Comparison of ENCODE assay signal across 17 cellular contexts in genomic region chr10:56269181-56269580, GRCh38.
"Had no signal": no experiment of that assay in that cellular context is flagged by ENCODE, and none has a peak within 500 bp of the region (broad histone marks: within the 10 kb centered on the region; RNA-seq: fewer than 3 reads in every experiment).

No MANE protein-coding gene starts in this region.

- H3K4me3 ChIP-seq: pancreas, right lobe of liver, smooth muscle cell, suprapubic skin, vagina had no signal

- H3K36me3 ChIP-seq: pancreas, right lobe of liver, suprapubic skin, vagina had no signal

- H3K4me1 ChIP-seq: pancreas, right lobe of liver, suprapubic skin, vagina had no signal

- H3K9me3 ChIP-seq: pancreas, right lobe of liver, suprapubic skin, vagina had no signal

- DNase-seq: activated CD4-positive, alpha-beta memory T cell treated with anti-CD3 and anti-CD28 coated beads for 36 hours; activated CD4-positive, alpha-beta T cell treated with anti-CD3 and anti-CD28 coated beads for 36 hours; activated naive CD8-positive, alpha-beta T cell treated with anti-CD3 and anti-CD28 coated beads for 36 hours; activated T-cell treated with anti-CD3 and anti-CD28 coated beads for 4 hours; amygdala; effector memory CD8-positive, alpha-beta T cell; foreskin fibroblast; naive thymus-derived CD8-positive, alpha-beta T cell; pancreas; right lobe of liver; stimulated activated CD4-positive, alpha-beta T cell treated with anti-CD3 and anti-CD28 coated beads, Interleukin-4, amount 100 ng/mL, for 1 hour; stimulated activated naive CD8-positive, alpha-beta T cell treated with anti-CD3 and anti-CD28 coated beads, Interleukin-15, amount 100 ng/mL, for 72 hours; trophoblast cell had no signal

- H3K27ac ChIP-seq: pancreas, right lobe of liver, suprapubic skin, vagina had no signal

- ATAC-seq: activated CD4-positive, alpha-beta T cell treated with anti-CD3 and anti-CD28 coated beads for 36 hours; effector memory CD8-positive, alpha-beta T cell; naive thymus-derived CD8-positive, alpha-beta T cell; pancreas; right lobe of liver; stimulated activated naive CD8-positive, alpha-beta T cell treated with anti-CD3 and anti-CD28 coated beads, Interleukin-15, amount 100 ng/mL, for 72 hours; WTC11 had no signal
